22 cellular contexts compared by ENCODE assay signal in genomic region chr16:69176033-69176780, GRCh38. TPM values are rescaled to one million over a fixed set of nuclear protein-coding genes. Genes with fewer than 3 reads are reported as not detected.
A peak's percentile ranks its signal among the peaks of the same experiment; 100 is the strongest.
DNase-seq lines count a peak whose midpoint lies in the region; ATAC-seq, FAIRE-seq and TF ChIP-seq lines count a peak whose summit lies in the region.
"Had no signal": no experiment of that assay in that cellular context is flagged by ENCODE, and none has a peak within 500 bp of the region (broad histone marks: within the 10 kb centered on the region; RNA-seq: fewer than 3 reads in every experiment).

No MANE protein-coding gene starts in this region.

- H3K79me2 ChIP-seq in GM23248 (ENCODE audit: insufficient read depth) = no peaks in the 10 kb centered on the region
- H3K79me2 ChIP-seq in astrocyte (ENCODE audit: insufficient read depth, low read length) = no peaks in the 10 kb centered on the region

- TF ChIP-seq CTCF in astrocyte (IDR thresholded peaks at IDR 0.05; ENCODE audit: insufficient read depth, low read depth, low read length) (no peak), fibroblast of villous mesenchyme (IDR thresholded peaks at IDR 0.05; ENCODE audit: insufficient read depth, low read depth, low read length) (no peak), tibial artery (IDR thresholded peaks at IDR 0.05) (no peak)

- no peaks in the 10 kb centered on the region for H3K27me3 Mint-ChIP-seq in astrocyte (ENCODE audit: low read depth, unreplicated experiment)
- H3K27me3 Mint-ChIP-seq in activated CD4-positive, alpha-beta T cell treated with anti-CD3 and anti-CD28 coated beads, Interleukin-2, amount 10 ng/mL, durations not matched to agents 7 days and 5 days = no peaks in the 10 kb centered on the region
- no peaks in the 10 kb centered on the region for H3K27me3 Mint-ChIP-seq in natural killer cell treated with Interleukin-12 subunit alpha and Interleukin-12 subunit beta and Interleukin-15 and Interleukin-18, amount 100 ng/mL, for 72 hours
- H3K27me3 Mint-ChIP-seq: activated B cell treated with CpG ODN at 0.5 μM for 24 hours; CD4-positive, alpha-beta T cell; memory B cell had no signal

- H3K4me3 ChIP-seq in GM23248 = no peak overlapping the region
- no peak overlapping the region for H3K4me3 ChIP-seq in astrocyte (ENCODE audit: insufficient read depth, low read depth, low read length)
- H3K4me3 ChIP-seq in fibroblast of villous mesenchyme (ENCODE audit: low read depth, low read length) = no peak overlapping the region
- H3K4me3 ChIP-seq in tibial artery = no peak overlapping the region
- H3K4me3 ChIP-seq: right atrium auricular region had no signal

- FAIRE-seq in astrocyte (lab: Jason Lieb, UNC) = no peak
- FAIRE-seq: bronchial epithelial cell had no signal

- CTCF ChIA-PET in activated CD4-positive, alpha-beta T cell treated with anti-CD3 and anti-CD28 coated beads, Interleukin-2, amount 10 ng/mL, durations not matched to agents 7 days and 5 days (lab: Charles Lee) = interaction anchor here (0.7 to 6.1 kb wide), 4 partner anchors 9 to 65 kb away, joined by 3 to 34 read pairs (median 3); partner anchors contain the start of gene SNTB2

- H3K9me3 ChIP-seq in GM23248 (ENCODE audit: low read depth) (no peaks in the 10 kb centered on the region), astrocyte (ENCODE audit: insufficient read depth, low read depth, low read length) (no peaks in the 10 kb centered on the region), tibial artery (no peaks in the 10 kb centered on the region)
- H3K9me3 ChIP-seq: right atrium auricular region had no signal

- H3K9me3 Mint-ChIP-seq in astrocyte (ENCODE audit: unreplicated experiment) = no peaks in the 10 kb centered on the region
- no peaks in the 10 kb centered on the region for H3K9me3 Mint-ChIP-seq in activated CD4-positive, alpha-beta T cell treated with anti-CD3 and anti-CD28 coated beads, Interleukin-2, amount 10 ng/mL, durations not matched to agents 7 days and 5 days
- no peaks in the 10 kb centered on the region for H3K9me3 Mint-ChIP-seq in natural killer cell treated with Interleukin-12 subunit alpha and Interleukin-12 subunit beta and Interleukin-15 and Interleukin-18, amount 100 ng/mL, for 72 hours
- H3K9me3 Mint-ChIP-seq: activated B cell treated with CpG ODN at 0.5 μM for 24 hours; CD4-positive, alpha-beta T cell; memory B cell; neural crest cell; T-helper 1 cell treated with Interleukin-12 subunit alpha and Interleukin-12 subunit beta and Interleukin-4 antibody, amounts not matched to agents 30 μg/mL and 1 μg/mL, for 36 hours had no signal

- WGBS in GM23248 (ENCODE audit: low coverage in 1 of 2, low lambda C conversion rate in 2 of 2, missing lambda C conversion rate in 2 of 2), 2 experiments = 48 to 51% methylated on average over 4 of the region's 4 CpGs

- peak overlapping the region; percentile 78 for H3K27ac Mint-ChIP-seq in astrocyte (ENCODE audit: unreplicated experiment)
- no peak overlapping the region for H3K27ac Mint-ChIP-seq in activated CD4-positive, alpha-beta T cell treated with anti-CD3 and anti-CD28 coated beads, Interleukin-2, amount 10 ng/mL, durations not matched to agents 7 days and 5 days
- H3K27ac Mint-ChIP-seq in natural killer cell treated with Interleukin-12 subunit alpha and Interleukin-12 subunit beta and Interleukin-15 and Interleukin-18, amount 100 ng/mL, for 72 hours = no peak overlapping the region
- H3K27ac Mint-ChIP-seq: activated B cell treated with CpG ODN at 0.5 μM for 24 hours; CD4-positive, alpha-beta T cell; memory B cell; T-helper 1 cell treated with Interleukin-12 subunit alpha and Interleukin-12 subunit beta and Interleukin-4 antibody, amounts not matched to agents 30 μg/mL and 1 μg/mL, for 36 hours had no signal

- H2AFZ ChIP-seq in GM23248 (no peak overlapping the region), astrocyte (ENCODE audit: low read depth, low read length) (no peak overlapping the region)

- no peaks in the 10 kb centered on the region for H3K27me3 ChIP-seq in GM23248 (replicated peaks; ENCODE audit: insufficient read depth)
- H3K27me3 ChIP-seq in astrocyte (ENCODE audit: insufficient read depth, low read length) = no peaks in the 10 kb centered on the region
- no peaks in the 10 kb centered on the region for H3K27me3 ChIP-seq in tibial artery
- H3K27me3 ChIP-seq: right atrium auricular region had no signal

- H3K36me3 Mint-ChIP-seq in astrocyte (ENCODE audit: low read depth, unreplicated experiment) = peaks cover 2% of the 10 kb centered on the region
- no peaks in the 10 kb centered on the region for H3K36me3 Mint-ChIP-seq in activated CD4-positive, alpha-beta T cell treated with anti-CD3 and anti-CD28 coated beads, Interleukin-2, amount 10 ng/mL, durations not matched to agents 7 days and 5 days (ENCODE audit: low read depth)
- no peaks in the 10 kb centered on the region for H3K36me3 Mint-ChIP-seq in natural killer cell treated with Interleukin-12 subunit alpha and Interleukin-12 subunit beta and Interleukin-15 and Interleukin-18, amount 100 ng/mL, for 72 hours
- H3K36me3 Mint-ChIP-seq: memory B cell had no signal

- DNase-seq in GM23248 (peak; percentile 85), astrocyte (ENCODE audit: low read depth) (peak; percentile 85), fibroblast of villous mesenchyme (ENCODE audit: low read depth) (peak; percentile 63), tibial artery (no peak), Right ventricle myocardium inferior (ENCODE audit: missing footprints) (no peak)
- DNase-seq in activated CD4-positive, alpha-beta T cell treated with anti-CD3 and anti-CD28 coated beads, Interleukin-2, amount 10 ng/mL, durations not matched to agents 7 days and 5 days = no peak
- no peak for DNase-seq in stimulated activated naive CD4-positive, alpha-beta T cell (lab: John Stamatoyannopoulos, UW)
- DNase-seq in natural killer cell treated with Interleukin-12 subunit alpha and Interleukin-12 subunit beta and Interleukin-15 and Interleukin-18, amount 100 ng/mL, for 72 hours (ENCODE audit: low spot score) = no peak
- DNase-seq: activated B cell treated with CpG ODN at 0.5 μM for 24 hours; activated effector memory CD4-positive, alpha-beta T cell treated with anti-CD3 and anti-CD28 coated beads, Interleukin-2, amount 50 U/mL, for 16 hours; CD4-positive, alpha-beta T cell; DMS79; effector CD8-positive, alpha-beta T cell; glutamatergic neuron; GOT3; NCI-H748 treated with DMSO at 0.1 percent for 48 hours; stimulated activated CD4-positive, alpha-beta T cell treated with anti-CD3 and anti-CD28 coated beads, Interleukin-1b, Interleukin-23, amount 100 ng/mL, for 48 hours had no signal

- intact Hi-C loops in tibial artery (cut with DNase I; ENCODE audit: low total_unique reads) (no loop called here), Right ventricle myocardium inferior (cut with DNase I) (no loop called here)

- no peaks in the 10 kb centered on the region for H4K20me1 ChIP-seq in GM23248 (ENCODE audit: insufficient read depth)
- H4K20me1 ChIP-seq in astrocyte (ENCODE audit: insufficient read depth, low read length) = no peaks in the 10 kb centered on the region

- POLR2A ChIA-PET in activated CD4-positive, alpha-beta T cell treated with anti-CD3 and anti-CD28 coated beads, Interleukin-2, amount 10 ng/mL, durations not matched to agents 7 days and 5 days (lab: Charles Lee) = interaction anchor here (0.6 kb wide), 1 partner anchor 9 kb away, joined by 3 read pairs; no protein-coding TSS in a partner anchor

- peak overlapping the region; percentile 67 for H3K27ac ChIP-seq in GM23248
- H3K27ac ChIP-seq in astrocyte (ENCODE audit: low read depth, low read length) = peak overlapping the region; percentile 40
- peak overlapping the region; percentile 23 to 38 for H3K27ac ChIP-seq in tibial artery

- peaks cover 52% of the 10 kb centered on the region for H3K4me1 ChIP-seq in GM23248 (ENCODE audit: insufficient read depth)
- peaks cover 33% of the 10 kb centered on the region for H3K4me1 ChIP-seq in astrocyte (ENCODE audit: insufficient read depth, low read length)
- H3K4me1 ChIP-seq in tibial artery = peaks cover 0 to 69% (median 43%) of the 10 kb centered on the region in 4 donors

- no peak overlapping the region for H3K9ac ChIP-seq in GM23248
- H3K9ac ChIP-seq in astrocyte (ENCODE audit: low read length) = no peak overlapping the region

- no peak for ATAC-seq in Right ventricle myocardium inferior
- ATAC-seq in natural killer cell treated with Interleukin-12 subunit alpha and Interleukin-12 subunit beta and Interleukin-15 and Interleukin-18, amount 100 ng/mL, for 72 hours = no peak

- in situ Hi-C loops in GM23248 (cut with MboI) = no loop called here

- H3K4me2 ChIP-seq in GM23248 (ENCODE audit: unreplicated experiment) (peak overlapping the region; percentile 35), astrocyte (ENCODE audit: low read length) (no peak overlapping the region)

- peaks cover 54% of the 10 kb centered on the region for H3F3A ChIP-seq in GM23248 (ENCODE audit: insufficient read depth)

- H3K4me1 Mint-ChIP-seq in astrocyte (ENCODE audit: low read depth, unreplicated experiment) = peaks cover 39% of the 10 kb centered on the region
- H3K4me1 Mint-ChIP-seq in activated CD4-positive, alpha-beta T cell treated with anti-CD3 and anti-CD28 coated beads, Interleukin-2, amount 10 ng/mL, durations not matched to agents 7 days and 5 days = peaks cover 6% of the 10 kb centered on the region
- peaks cover 18 to 19% of the 10 kb centered on the region in 2 donors for H3K4me1 Mint-ChIP-seq in natural killer cell treated with Interleukin-12 subunit alpha and Interleukin-12 subunit beta and Interleukin-15 and Interleukin-18, amount 100 ng/mL, for 72 hours (ENCODE audit: low read depth in 2 of 2)

- H3K36me3 ChIP-seq in GM23248 (ENCODE audit: low read depth) (no peaks in the 10 kb centered on the region), astrocyte (ENCODE audit: insufficient read depth, low read length) (no peaks in the 10 kb centered on the region), tibial artery (no peaks in the 10 kb centered on the region)
- H3K36me3 ChIP-seq: right atrium auricular region had no signal

- no peak overlapping the region for H3K4me3 Mint-ChIP-seq in astrocyte (ENCODE audit: unreplicated experiment)
- no peak overlapping the region for H3K4me3 Mint-ChIP-seq in activated CD4-positive, alpha-beta T cell treated with anti-CD3 and anti-CD28 coated beads, Interleukin-2, amount 10 ng/mL, durations not matched to agents 7 days and 5 days
- no peak overlapping the region for H3K4me3 Mint-ChIP-seq in natural killer cell treated with Interleukin-12 subunit alpha and Interleukin-12 subunit beta and Interleukin-15 and Interleukin-18, amount 100 ng/mL, for 72 hours
- H3K4me3 Mint-ChIP-seq: activated B cell treated with CpG ODN at 0.5 μM for 24 hours; CD4-positive, alpha-beta T cell; memory B cell; neural crest cell; T-helper 1 cell treated with Interleukin-12 subunit alpha and Interleukin-12 subunit beta and Interleukin-4 antibody, amounts not matched to agents 30 μg/mL and 1 μg/mL, for 36 hours had no signal

- H3K9me2 ChIP-seq in GM23248 (ENCODE audit: insufficient read depth) = no peaks in the 10 kb centered on the region

RNA-seq across cellular contexts. Expression of gene SNTB2, which starts 10.8 kb away (rescaled TPM):
- 24.5 and 30.4 TPM in 2 replicates for total RNA-seq in GM23248 (2014; rRNA removed; shearing (Covaris generic))
- polyA plus RNA-seq in GM23248 (2016; fragmentation: Nextera tagmentation; extraction: Ambion mirVana) = 6.0 and 13.2 TPM in 2 replicates
- total RNA-seq in astrocyte (30.4 and 31.7 TPM in 2 replicates), fibroblast of villous mesenchyme (40.9 and 73.4 TPM in 2 replicates), Right ventricle myocardium inferior (16.5 TPM)
- total RNA-seq in activated CD4-positive, alpha-beta T cell treated with anti-CD3 and anti-CD28 coated beads, Interleukin-2, amount 10 ng/mL, durations not matched to agents 7 days and 5 days = 10 to 100 TPM; 20.2 to 25.3 TPM
- 10 to 100 TPM; 10.7 to 26.1 TPM for total RNA-seq in natural killer cell treated with Interleukin-12 subunit alpha and Interleukin-12 subunit beta and Interleukin-15 and Interleukin-18, amount 100 ng/mL, for 72 hours

RNA-seq across cellular contexts. Expression of gene UTP4, which starts 43.8 kb away (rescaled TPM):
- total RNA-seq in GM23248 (2014; rRNA removed; shearing (Covaris generic)) = 17.8 and 19.1 TPM in 2 replicates
- polyA plus RNA-seq in GM23248 (2016; fragmentation: Nextera tagmentation; extraction: Ambion mirVana) = 54.8 and 55.8 TPM in 2 replicates
- total RNA-seq in astrocyte (68.1 and 69.4 TPM in 2 replicates), fibroblast of villous mesenchyme (15.1 and 22.5 TPM in 2 replicates), Right ventricle myocardium inferior (26.6 TPM)
- 10 to 100 TPM; 51.8 to 53.2 TPM for total RNA-seq in activated CD4-positive, alpha-beta T cell treated with anti-CD3 and anti-CD28 coated beads, Interleukin-2, amount 10 ng/mL, durations not matched to agents 7 days and 5 days
- total RNA-seq in natural killer cell treated with Interleukin-12 subunit alpha and Interleukin-12 subunit beta and Interleukin-15 and Interleukin-18, amount 100 ng/mL, for 72 hours = 10 to 100 TPM; 72.9 to 92.0 TPM

RNA-seq across cellular contexts. Expression of gene CHTF8, which starts 43.8 kb away (rescaled TPM):
- total RNA-seq in GM23248 (2014; rRNA removed; shearing (Covaris generic)) = 58.0 and 69.9 TPM in 2 replicates
- 56.7 and 57.7 TPM in 2 replicates for polyA plus RNA-seq in GM23248 (2016; fragmentation: Nextera tagmentation; extraction: Ambion mirVana)
- total RNA-seq in astrocyte (86.4 and 89.2 TPM in 2 replicates), fibroblast of villous mesenchyme (40.6 and 65.2 TPM in 2 replicates), Right ventricle myocardium inferior (58.3 TPM)
- total RNA-seq in activated CD4-positive, alpha-beta T cell treated with anti-CD3 and anti-CD28 coated beads, Interleukin-2, amount 10 ng/mL, durations not matched to agents 7 days and 5 days = 100 to 1,000 TPM; 132 to 165 TPM
- total RNA-seq in natural killer cell treated with Interleukin-12 subunit alpha and Interleukin-12 subunit beta and Interleukin-15 and Interleukin-18, amount 100 ng/mL, for 72 hours = 100 to 1,000 TPM; 118 to 133 TPM

Comparison
In these comparisons a context has a peak if more than half of its experiments do, and no peak if none do; other contexts are left out.
1. DNase-seq: peak in GM23248 (single experiment), astrocyte (single experiment) and fibroblast of villous mesenchyme (single experiment); none in tibial artery (0 of 2), activated CD4-positive, alpha-beta T cell treated with anti-CD3 and anti-CD28 coated beads, Interleukin-2, amount 10 ng/mL, durations not matched to agents 7 days and 5 days (single experiment), Right ventricle myocardium inferior (single experiment), stimulated activated naive CD4-positive, alpha-beta T cell (0 of 6) and natural killer cell treated with Interleukin-12 subunit alpha and Interleukin-12 subunit beta and Interleukin-15 and Interleukin-18, amount 100 ng/mL, for 72 hours (single experiment).
2. Peak in every context shown above with its lines, with median percentiles within 50 percentile points of each other: H3K27ac ChIP-seq.